In the genomic region with DNA sequence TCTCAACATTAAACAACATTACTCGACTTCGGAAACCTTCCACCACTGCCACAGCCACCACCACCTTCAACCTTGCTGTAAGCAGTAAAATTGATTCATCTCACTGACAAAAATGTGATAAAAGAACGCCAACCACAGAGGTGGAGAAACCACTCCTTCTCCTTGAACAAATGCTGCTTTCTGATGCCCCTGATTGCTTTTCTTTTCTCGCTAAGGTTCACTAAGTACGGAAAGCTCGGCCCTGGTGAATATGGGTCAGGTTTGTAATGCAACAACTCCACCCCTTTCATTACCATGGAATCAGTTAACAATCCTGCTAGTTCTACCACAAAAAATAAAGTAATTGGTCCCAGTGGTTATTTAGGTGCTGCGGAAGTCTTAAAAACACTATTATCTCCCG, we compare ENCODE assay signal across 17 cellular contexts. TPM values are rescaled to one million over a fixed set of nuclear protein-coding genes. Genes with fewer than 3 reads are reported as not detected.
DNase-seq lines count a peak whose midpoint lies in the region; ATAC-seq, FAIRE-seq and TF ChIP-seq lines count a peak whose summit lies in the region.
"Had no signal": no experiment of that assay in that cellular context is flagged by ENCODE, and none has a peak within 500 bp of the region (broad histone marks: within the 10 kb centered on the region; RNA-seq: fewer than 3 reads in every experiment).

No MANE protein-coding gene starts in this region.

- H4K20me1 ChIP-seq in H1 (replicated peaks in 1 of 2; ENCODE audit: control insufficient read depth in 1 of 2, insufficient read depth in 2 of 2, low read length in 2 of 2) (no peaks in the 10 kb centered on the region), neural progenitor cell (ENCODE audit: low read depth) (no peaks in the 10 kb centered on the region)

- DNase-seq in left ventricle myocardium inferior (no peak), left ventricle myocardium superior (no peak), H1 (ENCODE audit: low read depth in 1 of 2, low spot score in 2 of 2) (no peak), neural progenitor cell (ENCODE audit: low spot score) (no peak), uterus (no peak), immature natural killer cell (no peak), H7 (no peak)
- DNase-seq: C1 segment of cervical spinal cord; GF-D8; H9; NCI-H187; NCI-H526; NK-92 treated with Interleukin-12 subunit alpha and Interleukin-12 subunit beta, amount 100 ng/mL, for 24 hours; SJCRH30 had no signal

- H3K23me2 ChIP-seq in H1 (ENCODE audit: low read depth, low read length): no peaks in the 10 kb centered on the region

- no peak overlapping the region for H4K8ac ChIP-seq in H1 (ENCODE audit: extremely low read depth, insufficient read depth, low read length)

- H2BK5ac ChIP-seq in H1 (ENCODE audit: low read depth, low read length): no peak overlapping the region

- H3K4me3 ChIP-seq in left ventricle myocardium inferior (no peak overlapping the region), H1 (ENCODE audit: extremely low read depth in 1 of 4, insufficient read depth in 2 of 4, low read depth in 3 of 4, low read length in 4 of 4) (no peak overlapping the region), neural progenitor cell (no peak overlapping the region), uterus (no peak overlapping the region), H7 (ENCODE audit: insufficient read depth, low read depth, low read length) (no peak overlapping the region)
- H3K4me3 ChIP-seq: SJCRH30 had no signal

- FAIRE-seq in H1 (lab: Jason Lieb, UNC): no peak
- FAIRE-seq: GM12891 had no signal

- no peak overlapping the region for H2AK5ac ChIP-seq in H1 (ENCODE audit: low read depth, low read length)

- H3K27me3 Mint-ChIP-seq in neural progenitor cell (ENCODE audit: insufficient read depth, low read depth) (peaks cover 8% of the 10 kb centered on the region), immature natural killer cell (ENCODE audit: low read depth in 3 of 3) (no peaks in the 10 kb centered on the region)
- H3K27me3 Mint-ChIP-seq: IgD-negative memory B cell had no signal

- H3K27me3 ChIP-seq in left ventricle myocardium inferior (ENCODE audit: low read depth) (no peaks in the 10 kb centered on the region), H1 (replicated peaks in 1 of 4; ENCODE audit: control insufficient read depth in 3 of 4, extremely low read depth in 1 of 4, insufficient read depth in 3 of 4, low read length in 3 of 4) (no peaks in the 10 kb centered on the region; a peak in 1 of 7 replicates), neural progenitor cell (no peaks in the 10 kb centered on the region), uterus (no peaks in the 10 kb centered on the region), H7 (ENCODE audit: control insufficient read depth, insufficient read depth, low read length) (no peaks in the 10 kb centered on the region)
- H3K27me3 ChIP-seq: SJCRH30 had no signal

- H3K9me3 ChIP-seq in left ventricle myocardium inferior (replicated peaks) (no peaks in the 10 kb centered on the region), H1 (ENCODE audit: insufficient read depth in 2 of 2, low read depth in 1 of 2, low read length in 1 of 2) (no peaks in the 10 kb centered on the region), neural progenitor cell (ENCODE audit: low read depth) (no peaks in the 10 kb centered on the region), uterus (no peaks in the 10 kb centered on the region)
- H3K9me3 ChIP-seq: SJCRH30 had no signal

- no peaks in the 10 kb centered on the region for H3K79me2 ChIP-seq in H1 (ENCODE audit: control insufficient read depth in 1 of 2, insufficient read depth in 2 of 2, low read length in 2 of 2)
- no peaks in the 10 kb centered on the region for H3K79me2 ChIP-seq in neural progenitor cell (ENCODE audit: low read depth)

- H3K36me3 ChIP-seq in left ventricle myocardium inferior: no peaks in the 10 kb centered on the region
- H3K36me3 ChIP-seq in H1 (ENCODE audit: control insufficient read depth in 2 of 4, insufficient read depth in 4 of 4, low read length in 3 of 4): no peaks in the 10 kb centered on the region
- H3K36me3 ChIP-seq in neural progenitor cell: no peaks in the 10 kb centered on the region
- no peaks in the 10 kb centered on the region for H3K36me3 ChIP-seq in uterus
- H3K36me3 ChIP-seq in H7 (replicated peaks; ENCODE audit: control insufficient read depth, insufficient read depth, low read length): no peaks in the 10 kb centered on the region

- no peak for TF ChIP-seq EP300 in H1 (IDR thresholded peaks at IDR 0.05; ENCODE audit: borderline replicate concordance in 1 of 2, low read depth in 2 of 2, low read length in 2 of 2)

- H3K4me2 ChIP-seq in H1 (ENCODE audit: insufficient read depth in 1 of 2, low read depth in 2 of 2, low read length in 2 of 2) (no peak overlapping the region), neural progenitor cell (peak overlapping the region; percentile 69)

- no peak overlapping the region for H4K91ac ChIP-seq in H1 (replicated peaks; ENCODE audit: insufficient read length, low read length)

- H4K5ac ChIP-seq in H1 (ENCODE audit: insufficient read length, low read depth, low read length): no peak overlapping the region

- no peaks in the 10 kb centered on the region for H3K79me1 ChIP-seq in H1 (ENCODE audit: low read depth, low read length)

- H2BK15ac ChIP-seq in H1 (ENCODE audit: low read length): no peak overlapping the region

- no peak overlapping the region for H3K18ac ChIP-seq in H1 (ENCODE audit: extremely low read depth, low read length)

- H3K4ac ChIP-seq in H1 (replicated peaks; ENCODE audit: insufficient read length, low read depth, low read length): no peak overlapping the region

- POLR2A ChIA-PET in H1 (lab: Charles Lee; ENCODE audit: partially characterized antibody): no interaction called here

- no peak overlapping the region for H3K23ac ChIP-seq in H1 (ENCODE audit: insufficient read length)

- no peak for TF ChIP-seq RAD21 in H1 (IDR thresholded peaks at IDR 0.05 in 1 of 2, conservative IDR thresholded peaks at IDR 0.05 in 1 of 2; ENCODE audit: low read depth in 2 of 2, low read length in 2 of 2)

- no peak overlapping the region for H3K56ac ChIP-seq in H1 (replicated peaks; ENCODE audit: insufficient read length, low read depth, low read length)

- peak overlapping the region; percentile 85 for H3K27ac ChIP-seq in left ventricle myocardium inferior (replicated peaks)
- H3K27ac ChIP-seq in H1 (ENCODE audit: low read depth, low read length): no peak overlapping the region
- no peak overlapping the region for H3K27ac ChIP-seq in neural progenitor cell
- peak overlapping the region; percentile 12 to 78 for H3K27ac ChIP-seq in uterus
- H3K27ac ChIP-seq: SJCRH30 had no signal

- H3K4me1 Mint-ChIP-seq in neural progenitor cell (peaks cover 37% of the 10 kb centered on the region), immature natural killer cell (no peaks in the 10 kb centered on the region)
- H3K4me1 Mint-ChIP-seq: IgD-negative memory B cell had no signal

- H3K9ac ChIP-seq in H1 (replicated peaks in 1 of 4; ENCODE audit: extremely low read depth in 1 of 4, low read depth in 3 of 4, low read length in 3 of 4): no peak overlapping the region
- H3K9ac ChIP-seq in neural progenitor cell: no peak overlapping the region

- TF ChIP-seq POLR2A in H1 (IDR thresholded peaks at IDR 0.05; ENCODE audit: control extremely low read depth in 1 of 2, low read depth in 2 of 2, low read length in 2 of 2) (no peak), uterus (IDR thresholded peaks at IDR 0.05) (no peak)

- 87% methylated on average over 8 of the region's 8 CpGs; no CpG with 5 or more reads in 1 of the 2 experiments for WGBS in H1 (ENCODE audit: extremely low coverage in 1 of 2, insufficient coverage in 1 of 2, insufficient read length in 1 of 2, insufficient replicate concordance in 2 of 2, low coverage in 1 of 2, low lambda C conversion rate in 2 of 2, missing lambda C conversion rate in 1 of 2), 2 experiments

- no peak for TF ChIP-seq CTCF in left ventricle myocardium inferior (IDR thresholded peaks at IDR 0.05; ENCODE audit: borderline replicate concordance)
- no peak for TF ChIP-seq CTCF in H1 (IDR thresholded peaks at IDR 0.05; ENCODE audit: control extremely low read depth in 1 of 3, insufficient read depth in 1 of 3, low read depth in 1 of 3, low read length in 3 of 3)
- no peak for TF ChIP-seq CTCF in neural progenitor cell (IDR thresholded peaks at IDR 0.05)
- no peak for TF ChIP-seq CTCF in uterus (IDR thresholded peaks at IDR 0.05)

- no peak overlapping the region for H2BK120ac ChIP-seq in H1 (replicated peaks; ENCODE audit: low read depth, low read length)

- ATAC-seq in left ventricle myocardium superior (no peak), GM18517 (IDR thresholded peaks at IDR 0.05; ENCODE audit: unreplicated experiment) (no peak)

- H3K14ac ChIP-seq in H1 (ENCODE audit: insufficient read length): no peak overlapping the region

- 0 out of 2 replicates have a peak overlapping the region, but pooled peaks have one; percentile 54 for H2AFZ ChIP-seq in H1 (ENCODE audit: low read length)
- no peak overlapping the region for H2AFZ ChIP-seq in neural progenitor cell (replicated peaks)

- intact Hi-C loops in left ventricle myocardium inferior (cut with micrococcal nuclease): no loop called here
- intact Hi-C loops in left ventricle myocardium superior (cut with micrococcal nuclease): no loop called here
- intact Hi-C loops in uterus (cut with DNase I; ENCODE audit: low total_unique reads): no loop called here

- H3K36me3 Mint-ChIP-seq in neural progenitor cell (peaks cover 2% of the 10 kb centered on the region), immature natural killer cell (no peaks in the 10 kb centered on the region)
- H3K36me3 Mint-ChIP-seq: IgD-negative memory B cell had no signal

- H3K9me3 Mint-ChIP-seq in neural progenitor cell: no peaks in the 10 kb centered on the region
- peaks cover 0 to 12% (median 3%) of the 10 kb centered on the region in 6 donors for H3K9me3 Mint-ChIP-seq in immature natural killer cell
- H3K9me3 Mint-ChIP-seq: H9 had no signal

- H3K4me3 Mint-ChIP-seq in neural progenitor cell (no peak overlapping the region), immature natural killer cell (no peak overlapping the region)
- H3K4me3 Mint-ChIP-seq: H9, IgD-negative memory B cell had no signal

- CTCF ChIA-PET in H1 (lab: Charles Lee; ENCODE audit: partially characterized antibody): interaction anchor here (1.8 kb wide), 1 partner anchor 19 kb away, joined by 7 read pairs; no protein-coding TSS in a partner anchor

- H3F3A ChIP-seq in neural progenitor cell (ENCODE audit: low read depth): peaks cover 34% of the 10 kb centered on the region

- H3K4me1 ChIP-seq in left ventricle myocardium inferior (peaks cover 65% of the 10 kb centered on the region), H1 (replicated peaks in 1 of 4; ENCODE audit: control insufficient read depth in 3 of 4, insufficient read depth in 4 of 4, low read length in 3 of 4) (peaks cover 0 to 6% (median 4%) of the 10 kb centered on the region in 4 experiments; a peak in 2 of 7 replicates), neural progenitor cell (peaks cover 43% of the 10 kb centered on the region), uterus (no peaks in the 10 kb centered on the region)

- H2BK20ac ChIP-seq in H1 (ENCODE audit: low read length): no peak overlapping the region

- H3K27ac Mint-ChIP-seq in neural progenitor cell: no peak overlapping the region
- no peak overlapping the region for H3K27ac Mint-ChIP-seq in immature natural killer cell
- H3K27ac Mint-ChIP-seq: H9, IgD-negative memory B cell had no signal

- H2BK12ac ChIP-seq in H1 (ENCODE audit: low read depth, low read length): no peak overlapping the region

RNA-seq across cellular contexts. Expression of a gene that starts 44.9 kb away (rescaled TPM):
- total RNA-seq in left ventricle myocardium inferior (36.0 TPM), left ventricle myocardium superior (44.9 TPM), neural progenitor cell (ENCODE audit: low replicate concordance) (18.3 and 21.5 TPM in 2 replicates), uterus (100 to 1,000 TPM in 2 of 4 donors, 10 to 100 TPM in 2; 84.0 to 184 (median 112) TPM)
- total RNA-seq in H1 (2021; fragmentation: NEBNext Ultra II Directional; extraction: Animal tissue kit (Norgen Biotek cat#: 25700)): 0.22 and 0.65 TPM in 2 replicates
- polyA plus RNA-seq in H1 (2011; rRNA removed) (1.2 and 1.3 TPM in 2 replicates), immature natural killer cell (not detected)
- 0.41 TPM for polyA plus RNA-seq in H1 (2011; cell fraction: cytosol; rRNA removed)
- 2.1 TPM for polyA plus RNA-seq in H1 (2011; cell fraction: nucleus; rRNA removed)
- 0.25 to 1.9 TPM (median 0.37 TPM) in 4 replicates for polyA plus RNA-seq in H1 (2012, experiment 1 of 2)
- 0.08 TPM for polyA plus RNA-seq in H1 (2012, experiment 2 of 2)
- 0.16 TPM for polyA plus RNA-seq in H1 (2013, experiment 1 of 2)
- 0.24 TPM for polyA plus RNA-seq in H1 (2013, experiment 2 of 2)
- 0.88 and 2.0 TPM in 2 replicates for polyA minus RNA-seq in H1 (2011; rRNA and poly(A)+ RNA removed)
- not detected for polyA minus RNA-seq in H1 (2011; cell fraction: cytosol; rRNA and poly(A)+ RNA removed)
- polyA minus RNA-seq in H1 (2011; cell fraction: nucleus; rRNA and poly(A)+ RNA removed): 4.5 TPM
- 0.67 and 1.8 TPM in 2 replicates for total RNA-seq in H7 (2014; rRNA removed; shearing (Covaris generic))
- polyA plus RNA-seq: IgD-negative memory B cell had no signal

Comparison
In these comparisons a context has a peak if more than half of its experiments do, and no peak if none do; other contexts are left out.
1. H3K27ac ChIP-seq: peak in left ventricle myocardium inferior (single experiment) and uterus (2 of 2); none in H1 (single experiment) and neural progenitor cell (single experiment).